In genomic region chr20:32682508-32682987, GRCh38 we compare ENCODE assay signal across 1 cellular context.
TF ChIP-seq lines count a peak whose summit lies in the region.

No MANE protein-coding gene starts in this region.

TF ChIP-seq in K562, 482 proteins besides CTCF, POLR2A, EP300 and RAD21 (continued from another document and continues in another):
- TF ChIP-seq MGA (IDR thresholded peaks at IDR 0.05) (peak; percentile 47), ELF4 (CRISPR knock-in tag; IDR thresholded peaks at IDR 0.05) (no peak), ZNF12 (CRISPR knock-in tag; IDR thresholded peaks at IDR 0.05) (no peak), CBFB (CRISPR knock-in tag; IDR thresholded peaks at IDR 0.05) (no peak), GTF2A2 (tag; IDR thresholded peaks at IDR 0.05) (no peak), MLX (CRISPR knock-in tag; conservative IDR thresholded peaks at IDR 0.05) (no peak), JUND (IDR thresholded peaks at IDR 0.05; ENCODE audit: borderline replicate concordance, low read depth, low read length) (peak; percentile 88), JUND (tag; IDR thresholded peaks at IDR 0.05; ENCODE audit: borderline replicate concordance, low read depth, low read length) (peak; percentile 89; the same call in 2 of the 3 replicates), EP400 (IDR thresholded peaks at IDR 0.05) (peak; percentile 16; the same call in 1 of the 2 replicates), RNF2 (IDR thresholded peaks at IDR 0.05) (peak; percentile 44; the same call in 1 of the 2 replicates), HMG20B (CRISPR knock-in tag; IDR thresholded peaks at IDR 0.05) (no peak), IRF2 (CRISPR knock-in tag; IDR thresholded peaks at IDR 0.05) (no peak), CREB3 (tag; conservative IDR thresholded peaks at IDR 0.05; ENCODE audit: low read depth) (no peak), NCOR1 (IDR thresholded peaks at IDR 0.05) (peak; percentile 88), GABPB1 (CRISPR knock-in tag; IDR thresholded peaks at IDR 0.05) (no peak), STAG1 (CRISPR knock-in tag; IDR thresholded peaks at IDR 0.05; ENCODE audit: borderline replicate concordance) (no peak), HNRNPH1 (optimal IDR thresholded peaks at IDR 0.05; ENCODE audit: low read depth, low read length) (no peak), ZNF398 (CRISPR knock-in tag; IDR thresholded peaks at IDR 0.05) (no peak), HMGN3 (IDR thresholded peaks at IDR 0.05; ENCODE audit: borderline replicate concordance, extremely low read depth, insufficient read length, low read depth, low read length) (no peak), MTA1 (IDR thresholded peaks at IDR 0.05; ENCODE audit: borderline replicate concordance) (peak; percentile 80), CEBPG (CRISPR knock-in tag; IDR thresholded peaks at IDR 0.05) (no peak), CEBPG (tag; conservative IDR thresholded peaks at IDR 0.05 in 1 of 2, IDR thresholded peaks at IDR 0.05 in 1 of 2) (no peak), ILF3 (IDR thresholded peaks at IDR 0.05; ENCODE audit: borderline replicate concordance) (no peak), MBD2 (IDR thresholded peaks at IDR 0.05; ENCODE audit: borderline replicate concordance, low read depth) (peak; percentile 50; the same call in 1 of the 2 replicates), MECOM (CRISPR knock-in tag; IDR thresholded peaks at IDR 0.05) (peak; percentile 97), ELF1 (tag; IDR thresholded peaks at IDR 0.05) (no peak), SMAD1 (IDR thresholded peaks at IDR 0.05; ENCODE audit: low read depth, low read length, partially characterized antibody) (no peak), NONO (IDR thresholded peaks at IDR 0.05; ENCODE audit: low read depth in 2 of 2, low read length in 1 of 2) (no peak), EHMT2 (IDR thresholded peaks at IDR 0.05) (no peak), PCBP2 (IDR thresholded peaks at IDR 0.05; ENCODE audit: low read depth, low read length, poor library complexity, severe bottlenecking) (no peak), POLR2G (IDR thresholded peaks at IDR 0.05; ENCODE audit: low read depth, low read length) (no peak), ZNF23 (CRISPR knock-in tag; IDR thresholded peaks at IDR 0.05) (no peak), MTA3 (IDR thresholded peaks at IDR 0.05; ENCODE audit: borderline replicate concordance) (peak; percentile 52; the same call in 1 of the 2 replicates), ZNF143 (CRISPR knock-in tag; IDR thresholded peaks at IDR 0.05) (no peak), XRCC4 (IDR thresholded peaks at IDR 0.05; ENCODE audit: extremely low read depth, insufficient read depth, insufficient read length) (no peak), IRF1 (CRISPR knock-in tag; IDR thresholded peaks at IDR 0.05; ENCODE audit: borderline replicate concordance) (no peak), ARID1B (IDR thresholded peaks at IDR 0.05) (peak; percentile 94), ZNF444 (CRISPR knock-in tag; IDR thresholded peaks at IDR 0.05) (no peak), TGIF2 (CRISPR knock-in tag; IDR thresholded peaks at IDR 0.05) (no peak), SP2 (IDR thresholded peaks at IDR 0.05; ENCODE audit: extremely low read depth, low read depth, low read length, poor library complexity, severe bottlenecking) (no peak), ZNF146 (CRISPR knock-in tag; IDR thresholded peaks at IDR 0.05; ENCODE audit: unreplicated experiment) (no peak), GABPB2 (CRISPR knock-in tag; conservative IDR thresholded peaks at IDR 0.05) (no peak), EGR1 (conservative IDR thresholded peaks at IDR 0.05) (0 out of 2 replicates have a peak, but pooled peaks have one; percentile 1), L3MBTL2 (IDR thresholded peaks at IDR 0.05) (peak; percentile 44; the same call in 1 of the 2 replicates), ZNF280A (IDR thresholded peaks at IDR 0.05; ENCODE audit: low read depth, partially characterized antibody) (no peak), HES1 (IDR thresholded peaks at IDR 0.05; ENCODE audit: low read depth) (peak; percentile 57; the same call in 1 of the 2 replicates), RHOXF2B (CRISPR knock-in tag; conservative IDR thresholded peaks at IDR 0.05) (no peak), ZKSCAN8 (CRISPR knock-in tag; IDR thresholded peaks at IDR 0.05) (no peak)
